ENCODE assay signal across 14 cellular contexts in the genomic region with DNA sequence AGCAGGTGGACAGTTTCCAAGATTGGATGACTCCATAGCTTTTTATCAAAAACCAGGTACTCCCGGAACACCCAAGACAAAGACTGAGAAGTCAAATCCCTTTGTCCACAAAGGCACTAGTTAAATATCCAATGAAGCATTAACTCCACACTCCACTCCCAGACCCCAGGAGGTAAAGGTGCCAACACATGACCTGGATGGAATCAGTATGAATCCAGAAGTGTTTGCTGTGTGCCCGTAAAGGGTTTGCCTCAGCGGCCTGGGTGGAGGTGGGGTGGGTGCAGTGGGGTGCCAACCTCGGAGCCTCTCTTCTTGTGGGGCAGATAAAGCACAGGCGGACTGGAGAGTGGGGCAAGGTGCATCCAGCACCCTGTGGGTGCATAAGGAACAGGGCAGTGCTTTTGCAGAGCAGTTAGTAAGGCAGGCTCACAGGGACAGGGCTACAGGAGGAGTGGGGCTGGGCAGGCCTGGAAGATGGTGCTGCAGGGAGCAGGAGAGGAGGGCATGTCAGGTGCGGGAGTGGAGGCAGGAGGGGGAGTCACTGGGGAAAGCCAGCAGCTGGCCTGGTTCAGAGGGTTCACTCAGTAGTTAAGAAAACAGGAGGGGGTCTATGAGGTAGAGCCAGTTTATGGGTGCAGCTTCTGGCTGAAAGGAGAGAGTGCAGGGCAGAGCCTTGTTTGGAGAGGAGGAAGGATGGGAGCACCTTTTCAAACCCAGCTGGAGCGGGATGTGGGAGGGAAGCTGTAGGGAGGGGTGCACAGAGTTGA.
DNase-seq lines count a peak whose midpoint lies in the region; ATAC-seq and TF ChIP-seq lines count a peak whose summit lies in the region.
"Had no signal": no experiment of that assay in that cellular context is flagged by ENCODE, and none has a peak within 500 bp of the region (broad histone marks: within the 10 kb centered on the region; RNA-seq: fewer than 3 reads in every experiment).

No MANE protein-coding gene starts in this region.

- TF ChIP-seq CTCF in C4-2B (conservative IDR thresholded peaks at IDR 0.05) (no peak), GM23338 (conservative IDR thresholded peaks at IDR 0.05; ENCODE audit: low read depth in 2 of 2) (no peak), PC-3 (conservative IDR thresholded peaks at IDR 0.05; ENCODE audit: low read depth, low read length) (no peak), neural crest cell (conservative IDR thresholded peaks at IDR 0.05) (no peak)

- no peak overlapping the region for H2AFZ ChIP-seq in GM23338
- H2AFZ ChIP-seq in PC-3 (ENCODE audit: low read length), result no peak overlapping the region

- H3K27ac ChIP-seq in C4-2B (peak overlapping the region; percentile 38; the same call in 1 of the 2 replicates), GM23338 (ENCODE audit: low read depth) (no peak overlapping the region), PC-3 (ENCODE audit: low read length) (peak overlapping the region; percentile 68)

- H3K4me1 Mint-ChIP-seq in GM23338 (peaks cover 54% of the 10 kb centered on the region), neural crest cell (peaks cover 5% of the 10 kb centered on the region)

- H3K9me3 Mint-ChIP-seq in GM23338, result no peaks in the 10 kb centered on the region; the same call in 2 of the 3 replicates
- H3K9me3 Mint-ChIP-seq in neural crest cell, result no peaks in the 10 kb centered on the region
- H3K9me3 Mint-ChIP-seq: activated CD8-positive, alpha-beta T cell treated with anti-CD3 and anti-CD28 coated beads for 36 hours; activated T-helper 2 cell treated with anti-CD3 and anti-CD28 coated beads, Interferon-gamma antibody, Interleukin-2, Interleukin-4, amounts not matched to agents 10 μg/mL and 5 μg/mL and 100 μg/mL, durations not matched to agents 14 hours and 24 hours and 36 hours had no signal

- H3K4me3 ChIP-seq in GM23338 (no peak overlapping the region), PC-3 (ENCODE audit: low read length) (no peak overlapping the region)
- H3K4me3 ChIP-seq: lung had no signal

- H3K27me3 ChIP-seq in GM23338 (ENCODE audit: insufficient read depth) (peaks cover 51% of the 10 kb centered on the region), PC-3 (ENCODE audit: low read length) (no peaks in the 10 kb centered on the region)

- DNase-seq in GM23338 (ENCODE audit: low spot score) (peak; percentile 23), PC-3 (no peak), neural crest cell (ENCODE audit: low read depth, low spot score) (no peak), NCI-H1436 treated with DMSO at 0.1 percent for 48 hours (lab: John Stamatoyannopoulos, UW) (no peak), activated gamma-delta T cell treated with Interleukin-2 at 50 U/mL for 16 hours (no peak), hepatic stellate cell (ENCODE audit: low spot score) (no peak)
- DNase-seq: activated CD8-positive, alpha-beta T cell treated with anti-CD3 and anti-CD28 coated beads for 36 hours; AML-193; NK-92 treated with Interleukin-12 subunit alpha and Interleukin-12 subunit beta, amount 100 ng/mL, for 24 hours; occipital lobe had no signal

- H3F3A ChIP-seq in GM23338 (replicated peaks; ENCODE audit: low read depth) (no peaks in the 10 kb centered on the region), PC-3 (ENCODE audit: low read length, unreplicated experiment) (no peaks in the 10 kb centered on the region)

- H3K27ac Mint-ChIP-seq in GM23338 (no peak overlapping the region), neural crest cell (ENCODE audit: unreplicated experiment) (peak overlapping the region; percentile 40)
- H3K27ac Mint-ChIP-seq: activated CD8-positive, alpha-beta T cell treated with anti-CD3 and anti-CD28 coated beads for 36 hours; activated T-helper 2 cell treated with anti-CD3 and anti-CD28 coated beads, Interferon-gamma antibody, Interleukin-2, Interleukin-4, amounts not matched to agents 10 μg/mL and 5 μg/mL and 100 μg/mL, durations not matched to agents 14 hours and 24 hours and 36 hours had no signal

- POLR2A ChIA-PET in PC-3 (lab: Charles Lee; ENCODE audit: unreplicated experiment), result no interaction called here

- H3K36me3 ChIP-seq in GM23338 (ENCODE audit: insufficient read depth), result no peaks in the 10 kb centered on the region
- H3K36me3 ChIP-seq in PC-3 (ENCODE audit: low read depth, low read length), result no peaks in the 10 kb centered on the region

- H3K4me1 ChIP-seq in GM23338 (ENCODE audit: insufficient read depth) (peaks cover 37% of the 10 kb centered on the region), PC-3 (ENCODE audit: insufficient read depth, low read length) (peaks cover 21% of the 10 kb centered on the region)

- H3K27me3 Mint-ChIP-seq in GM23338 (ENCODE audit: insufficient read depth, low read depth, poor library complexity), result peaks cover 49% of the 10 kb centered on the region
- H3K27me3 Mint-ChIP-seq in neural crest cell (ENCODE audit: low read depth), result peaks cover 81% of the 10 kb centered on the region

- H3K79me2 ChIP-seq in GM23338 (replicated peaks; ENCODE audit: insufficient read depth) (no peaks in the 10 kb centered on the region), PC-3 (ENCODE audit: low read length) (no peaks in the 10 kb centered on the region)

- H3K9ac ChIP-seq in PC-3 (ENCODE audit: low read length), result no peak overlapping the region; the same call in 1 of the 2 replicates

- H3K4me2 ChIP-seq in GM23338, result peak overlapping the region; percentile 98; the same call in 1 of the 2 replicates
- H3K4me2 ChIP-seq in PC-3 (ENCODE audit: low read length), result no peak overlapping the region

- H3K9me2 ChIP-seq in GM23338 (ENCODE audit: insufficient read depth) (no peaks in the 10 kb centered on the region), PC-3 (replicated peaks; ENCODE audit: low read length) (no peaks in the 10 kb centered on the region)

- H3K4me3 Mint-ChIP-seq in GM23338 (no peak overlapping the region), neural crest cell (no peak overlapping the region)
- H3K4me3 Mint-ChIP-seq: activated CD8-positive, alpha-beta T cell treated with anti-CD3 and anti-CD28 coated beads for 36 hours had no signal

- no peaks in the 10 kb centered on the region; the same call in 1 of the 2 replicates for H4K20me1 ChIP-seq in GM23338 (replicated peaks; ENCODE audit: insufficient read depth)
- no peaks in the 10 kb centered on the region for H4K20me1 ChIP-seq in PC-3 (ENCODE audit: low read length)

- BruUV-seq in PC-3 (replicated peaks; lab: Mats Ljungman, UMichigan), result no TSS peak

- CTCF ChIA-PET in PC-3 (lab: Charles Lee), result no interaction called here

- ATAC-seq in GM23338 (no peak), PC-3 (peak; percentile 18), GM21367 (IDR thresholded peaks at IDR 0.05; ENCODE audit: unreplicated experiment) (no peak)
- ATAC-seq: activated CD8-positive, alpha-beta T cell treated with anti-CD3 and anti-CD28 coated beads for 36 hours had no signal

- no peaks in the 10 kb centered on the region for H3K9me3 ChIP-seq in PC-3 (ENCODE audit: low read length)

- H3K36me3 Mint-ChIP-seq in GM23338 (ENCODE audit: low read depth) (no peaks in the 10 kb centered on the region; the same call in 2 of the 3 replicates), neural crest cell (ENCODE audit: low read depth) (no peaks in the 10 kb centered on the region)

- intact Hi-C loops in PC-3 (cut with micrococcal nuclease), result loop anchor here (10.0 kb wide), 1 partner anchor 104 kb away; no protein-coding TSS in a partner anchor

TF ChIP-seq in GM23338, 12 proteins besides CTCF, POLR2A, EP300 and RAD21:
- TF ChIP-seq EZH2 (IDR thresholded peaks at IDR 0.05; ENCODE audit: low read depth, unreplicated experiment) (no peak), ETS1 (IDR thresholded peaks at IDR 0.05) (no peak), ZNF331 (CRISPR knock-in tag; IDR thresholded peaks at IDR 0.05; ENCODE audit: low read depth) (no peak), ZNF114 (CRISPR knock-in tag; IDR thresholded peaks at IDR 0.05) (no peak), EZH2phosphoT487 (IDR thresholded peaks at IDR 0.05; ENCODE audit: unreplicated experiment) (no peak), STAT1 (IDR thresholded peaks at IDR 0.05; ENCODE audit: unreplicated experiment) (no peak)
